Comparison of ENCODE assay signal across 14 cellular contexts in genomic region chr12:2294651-2295475, GRCh38.
DNase-seq lines count a peak whose midpoint lies in the region; ATAC-seq and TF ChIP-seq lines count a peak whose summit lies in the region.
"Had no signal": no experiment of that assay in that cellular context is flagged by ENCODE, and none has a peak within 500 bp of the region (broad histone marks: within the 10 kb centered on the region; RNA-seq: fewer than 3 reads in every experiment).

No MANE protein-coding gene starts in this region.

- H3K9ac ChIP-seq in mammary epithelial cell (ENCODE audit: insufficient read depth, low read length) (no peak overlapping the region), mesenchymal stem cell (ENCODE audit: low read length) (no peak overlapping the region)

- no peak overlapping the region for H3K27ac ChIP-seq in breast epithelium
- no peak overlapping the region for H3K27ac ChIP-seq in mammary epithelial cell (ENCODE audit: insufficient read depth, low read depth, low read length)
- H3K27ac ChIP-seq in mesenchymal stem cell (ENCODE audit: low read length, poor library complexity, severe bottlenecking) = no peak overlapping the region
- no peak overlapping the region for H3K27ac ChIP-seq in foreskin keratinocyte

- H2BK12ac ChIP-seq in mesenchymal stem cell (ENCODE audit: low read length in 2 of 2) = peak overlapping the region; percentile 38 to 73

- DNase-seq in MCF 10A (ENCODE audit: unreplicated experiment) (peak; percentile 68), breast epithelium (ENCODE audit: low spot score in 2 of 2) (no peak), mammary epithelial cell (peak; percentile 16), mesenchymal stem cell (peak; percentile 66), NCI-H1092 treated with DMSO at 0.1 percent for 48 hours (lab: John Stamatoyannopoulos, UW) (no peak), HuH-7 (ENCODE audit: low spot score) (no peak), foreskin keratinocyte (no peak)
- DNase-seq in stimulated activated CD4-positive, alpha-beta T cell treated with anti-CD3 and anti-CD28 coated beads, Interleukin-4, amount 100 ng/mL, for 1 hour = no peak
- DNase-seq: activated CD4-positive, CD25-positive, alpha-beta regulatory T cell; heart right ventricle; NCI-H748 treated with DMSO at 0.1 percent for 48 hours; retina; stimulated activated naive B cell treated with anti-CD40 and anti-IgM and Interleukin-4, amounts not matched to agents 10 μg/mL and 1 μg/mL and 100 μg/mL, for 72 hours had no signal

- H3K27ac Mint-ChIP-seq in MCF 10A (ENCODE audit: low read depth, unreplicated experiment) = no peak overlapping the region
- H3K27ac Mint-ChIP-seq: stimulated activated naive B cell treated with anti-CD40 and anti-IgM and Interleukin-4, amounts not matched to agents 10 μg/mL and 1 μg/mL and 100 μg/mL, for 72 hours had no signal

- H3K27me3 Mint-ChIP-seq in MCF 10A (ENCODE audit: insufficient read depth, unreplicated experiment) = no peaks in the 10 kb centered on the region

- H3K4ac ChIP-seq in mesenchymal stem cell (ENCODE audit: low read depth in 1 of 2, low read length in 2 of 2) = no peak overlapping the region

- no peak overlapping the region for H4K91ac ChIP-seq in mesenchymal stem cell (ENCODE audit: low read length)

- H3K4me1 ChIP-seq in breast epithelium (peaks cover 3 to 7% of the 10 kb centered on the region in 2 donors), mammary epithelial cell (ENCODE audit: insufficient read depth, low read length) (no peaks in the 10 kb centered on the region), mesenchymal stem cell (ENCODE audit: control insufficient read depth, insufficient read depth, low read depth, low read length) (peaks cover 13% of the 10 kb centered on the region), foreskin keratinocyte (no peaks in the 10 kb centered on the region)

- no peak overlapping the region for H3K23ac ChIP-seq in mesenchymal stem cell (ENCODE audit: low read length in 2 of 2)

- H3K4me3 ChIP-seq in breast epithelium (no peak overlapping the region), mammary epithelial cell (replicated peaks in 1 of 3; ENCODE audit: insufficient read depth in 1 of 3, low read depth in 2 of 3, low read length in 3 of 3) (no peak overlapping the region), mesenchymal stem cell (ENCODE audit: insufficient read depth in 1 of 2, low read depth in 1 of 2, low read length in 2 of 2) (no peak overlapping the region)
- H3K4me3 ChIP-seq: heart right ventricle had no signal

- dilution Hi-C loops in mammary epithelial cell (cut with HindIII; ENCODE audit: low sequenced_read_pairs) = no loop called here

- H3K36me3 ChIP-seq in breast epithelium = no peaks in the 10 kb centered on the region
- no peaks in the 10 kb centered on the region for H3K36me3 ChIP-seq in mammary epithelial cell (ENCODE audit: insufficient read depth, low read length)
- H3K36me3 ChIP-seq in mesenchymal stem cell (ENCODE audit: control insufficient read depth in 1 of 2, insufficient read depth in 2 of 2, low read depth in 1 of 2, low read length in 2 of 2) = no peaks in the 10 kb centered on the region
- H3K36me3 ChIP-seq: heart right ventricle had no signal

- intact Hi-C loops in MCF 10A (cut with micrococcal nuclease) = loop anchor here (5.0 kb wide), 3 partner anchors 42 to 287 kb away; no protein-coding TSS in a partner anchor
- intact Hi-C loops in breast epithelium (cut with DNase I; ENCODE audit: low total_unique reads) = no loop called here
- intact Hi-C loops in mammary epithelial cell (cut with micrococcal nuclease) = no loop called here

- no peak overlapping the region for H2AFZ ChIP-seq in mammary epithelial cell (ENCODE audit: low read depth, low read length)
- H2AFZ ChIP-seq in mesenchymal stem cell (ENCODE audit: low read depth, low read length) = no peak overlapping the region

- H3K9me3 ChIP-seq in breast epithelium = no peaks in the 10 kb centered on the region
- H3K9me3 ChIP-seq in mammary epithelial cell (replicated peaks; ENCODE audit: insufficient read depth, low read length) = no peaks in the 10 kb centered on the region
- H3K9me3 ChIP-seq in mesenchymal stem cell (ENCODE audit: control insufficient read depth, low read length) = no peaks in the 10 kb centered on the region
- H3K9me3 ChIP-seq: heart right ventricle had no signal

- no peaks in the 10 kb centered on the region for H3K27me3 ChIP-seq in breast epithelium
- no peaks in the 10 kb centered on the region for H3K27me3 ChIP-seq in mammary epithelial cell (ENCODE audit: insufficient read depth, low read length)
- no peaks in the 10 kb centered on the region for H3K27me3 ChIP-seq in mesenchymal stem cell (ENCODE audit: control insufficient read depth in 1 of 2, insufficient read depth in 1 of 2, low read length in 2 of 2)
- H3K27me3 ChIP-seq in foreskin keratinocyte = no peaks in the 10 kb centered on the region
- H3K27me3 ChIP-seq: heart right ventricle had no signal

- H2BK120ac ChIP-seq in mesenchymal stem cell (ENCODE audit: low read depth, low read length) = no peak overlapping the region

- in situ Hi-C loops in mammary epithelial cell (cut with MboI; ENCODE audit: low sequenced_read_pairs in 2 of 2) = no loop called here

- H4K8ac ChIP-seq in mesenchymal stem cell (ENCODE audit: low read length) = no peak overlapping the region

- POLR2A ChIA-PET in MCF 10A (lab: Yijun Ruan, JAX) = interaction anchor here (0.6 to 0.7 kb wide), 2 partner anchors 259 to 302 kb away, joined by 3 read pairs; no protein-coding TSS in a partner anchor

- no peaks in the 10 kb centered on the region for H3K79me1 ChIP-seq in mesenchymal stem cell (replicated peaks; ENCODE audit: low read length, poor library complexity, severe bottlenecking)

- H3K14ac ChIP-seq in mesenchymal stem cell (ENCODE audit: low read length in 2 of 2) = no peak overlapping the region

- peak overlapping the region; percentile 24 for H2AK5ac ChIP-seq in mesenchymal stem cell (ENCODE audit: low read length, severe bottlenecking)

- H2BK5ac ChIP-seq in mesenchymal stem cell (ENCODE audit: low read depth, low read length, poor library complexity, severe bottlenecking) = no peak overlapping the region

- no peak for TF ChIP-seq CTCF in MCF 10A (IDR thresholded peaks at IDR 0.05; ENCODE audit: unreplicated experiment)
- TF ChIP-seq CTCF in breast epithelium (IDR thresholded peaks at IDR 0.05) = no peak
- TF ChIP-seq CTCF in mammary epithelial cell (conservative IDR thresholded peaks at IDR 0.05 in 1 of 2, IDR thresholded peaks at IDR 0.05 in 1 of 2; ENCODE audit: extremely low read depth in 1 of 2, insufficient read depth in 1 of 2, low read depth in 1 of 2, low read length in 2 of 2) = no peak
- TF ChIP-seq CTCF in foreskin keratinocyte (conservative IDR thresholded peaks at IDR 0.05) = no peak

- BruUV-seq in MCF 10A (replicated peaks; lab: Mats Ljungman, UMichigan) (no TSS peak), mammary epithelial cell (replicated peaks; lab: Mats Ljungman, UMichigan) (no TSS peak)

- 69% methylated on average over 17 of the region's 20 CpGs for WGBS in mammary epithelial cell (ENCODE audit: low coverage, missing lambda C conversion rate)
- 81% methylated on average over 20 of the region's 20 CpGs for WGBS in mesenchymal stem cell

- ATAC-seq in foreskin keratinocyte = no peak
- ATAC-seq: HCT116; stimulated activated naive B cell treated with anti-CD40 and anti-IgM and Interleukin-4, amounts not matched to agents 10 μg/mL and 1 μg/mL and 100 μg/mL, for 72 hours had no signal

- H3K4me2 ChIP-seq in mammary epithelial cell (ENCODE audit: insufficient read depth, low read depth, low read length) (no peak overlapping the region), mesenchymal stem cell (ENCODE audit: low read length, poor library complexity, severe bottlenecking) (no peak overlapping the region)

- H3K9me3 Mint-ChIP-seq in MCF 10A (ENCODE audit: unreplicated experiment) = no peaks in the 10 kb centered on the region
- H3K9me3 Mint-ChIP-seq: stimulated activated naive B cell treated with anti-CD40 and anti-IgM and Interleukin-4, amounts not matched to agents 10 μg/mL and 1 μg/mL and 100 μg/mL, for 72 hours had no signal

- H3K4me1 Mint-ChIP-seq in MCF 10A (ENCODE audit: insufficient read depth, unreplicated experiment) = peaks cover 24% of the 10 kb centered on the region

- CTCF ChIA-PET in MCF 10A (lab: Yijun Ruan, JAX) = interaction anchor here (0.6 to 1.4 kb wide), 2 partner anchors 128 to 238 kb away, joined by 3 to 4 read pairs; no protein-coding TSS in a partner anchor
- CTCF ChIA-PET in mammary epithelial cell (lab: Charles Lee; ENCODE audit: low non-redundant PET) = no interaction called here

- no peaks in the 10 kb centered on the region for H3K36me3 Mint-ChIP-seq in MCF 10A (ENCODE audit: insufficient read depth, unreplicated experiment)
- H3K36me3 Mint-ChIP-seq: stimulated activated naive B cell treated with anti-CD40 and anti-IgM and Interleukin-4, amounts not matched to agents 10 μg/mL and 1 μg/mL and 100 μg/mL, for 72 hours had no signal

- no peak for TF ChIP-seq POLR2A in breast epithelium (IDR thresholded peaks at IDR 0.05)

- no peak overlapping the region for H2BK15ac ChIP-seq in mesenchymal stem cell (ENCODE audit: low read depth, poor library complexity, severe bottlenecking)

- peak overlapping the region in 1 of 2 experiments; percentile 13 for H3K18ac ChIP-seq in mesenchymal stem cell (ENCODE audit: low read depth in 1 of 2, low read length in 2 of 2)

- H4K20me1 ChIP-seq in mammary epithelial cell (ENCODE audit: insufficient read depth, low read length) = no peaks in the 10 kb centered on the region

- H3K4me3 Mint-ChIP-seq in MCF 10A (ENCODE audit: unreplicated experiment) = no peak overlapping the region
- H3K4me3 Mint-ChIP-seq: stimulated activated naive B cell treated with anti-CD40 and anti-IgM and Interleukin-4, amounts not matched to agents 10 μg/mL and 1 μg/mL and 100 μg/mL, for 72 hours had no signal

- H3K79me2 ChIP-seq in mammary epithelial cell (ENCODE audit: insufficient read depth, low read length) = no peaks in the 10 kb centered on the region

Comparison
In these comparisons a context has a peak if more than half of its experiments do, and no peak if none do; other contexts are left out.
1. DNase-seq: peak in MCF 10A (single experiment), mammary epithelial cell (single experiment) and mesenchymal stem cell (single experiment); none in breast epithelium (0 of 2), NCI-H1092 treated with DMSO at 0.1 percent for 48 hours (single experiment), HuH-7 (single experiment), stimulated activated CD4-positive, alpha-beta T cell treated with anti-CD3 and anti-CD28 coated beads, Interleukin-4, amount 100 ng/mL, for 1 hour (single experiment) and foreskin keratinocyte (0 of 2).